ENCODE assay signal across 11 cellular contexts in the genomic region with DNA sequence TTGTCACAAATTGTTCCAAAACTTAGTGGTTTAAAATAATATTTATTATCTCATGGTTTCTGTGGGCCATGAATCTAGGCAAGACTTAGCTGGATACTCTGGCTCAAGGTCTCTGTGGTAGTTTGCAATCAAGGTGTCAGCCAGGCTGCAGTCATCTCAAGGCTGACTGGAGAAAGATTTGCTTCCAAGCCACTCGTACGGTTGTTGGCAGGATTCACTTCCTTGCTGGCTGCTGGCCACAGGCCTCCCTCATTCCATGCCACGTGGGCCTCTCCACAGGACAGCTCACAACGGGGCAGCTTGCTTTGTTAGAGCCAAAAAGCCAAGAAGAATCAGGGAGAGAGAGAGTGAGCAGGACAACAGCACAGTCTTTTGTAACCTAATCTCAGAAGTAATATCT.
DNase-seq lines count a peak whose midpoint lies in the region; ATAC-seq, FAIRE-seq and TF ChIP-seq lines count a peak whose summit lies in the region.
"Had no signal": no experiment of that assay in that cellular context is flagged by ENCODE, and none has a peak within 500 bp of the region (broad histone marks: within the 10 kb centered on the region; RNA-seq: fewer than 3 reads in every experiment).

No MANE protein-coding gene starts in this region.

- H3K4me3 Mint-ChIP-seq in CD8-positive, alpha-beta T cell = no peak overlapping the region

- no peaks in the 10 kb centered on the region for H3K9me3 ChIP-seq in HepG2 (ENCODE audit: low read length)
- no peaks in the 10 kb centered on the region for H3K9me3 ChIP-seq in uterus
- H3K9me3 ChIP-seq in CD8-positive, alpha-beta T cell (ENCODE audit: low read length) = no peaks in the 10 kb centered on the region

- TF ChIP-seq CTCF in bronchial epithelial cell (IDR thresholded peaks at IDR 0.05; ENCODE audit: insufficient read depth, low read length, severe bottlenecking) = no peak
- no peak for TF ChIP-seq CTCF in HepG2 (CRISPR knock-in tag; IDR thresholded peaks at IDR 0.05)
- no peak for TF ChIP-seq CTCF in uterus (IDR thresholded peaks at IDR 0.05)
- TF ChIP-seq CTCF in CD8-positive, alpha-beta T cell (IDR thresholded peaks at IDR 0.05) = no peak

- no peak overlapping the region for H3K4me2 ChIP-seq in HepG2 (ENCODE audit: low read depth, low read length)

- ATAC-seq in HepG2 = no peak
- ATAC-seq in CD8-positive, alpha-beta T cell = no peak

- H3K4me1 ChIP-seq in HepG2 (ENCODE audit: insufficient read depth, low read length) (peaks cover 7% of the 10 kb centered on the region; the same call in 1 of the 2 replicates), uterus (no peaks in the 10 kb centered on the region)
- H3K4me1 ChIP-seq in CD8-positive, alpha-beta T cell (ENCODE audit: insufficient read depth, low read length) = no peaks in the 10 kb centered on the region

- 0 out of 2 replicates have a peak, but pooled peaks cover 7% of the 10 kb centered on the region for H4K20me1 ChIP-seq in HepG2 (ENCODE audit: insufficient read depth, low read length)

- H3K79me2 ChIP-seq in HepG2 (ENCODE audit: insufficient read depth, low read length) = peaks cover 42% of the 10 kb centered on the region

- no peaks in the 10 kb centered on the region for H3K36me3 Mint-ChIP-seq in CD8-positive, alpha-beta T cell

- TF ChIP-seq RAD21 in HepG2 (CRISPR knock-in tag; IDR thresholded peaks at IDR 0.05) = no peak

- in situ Hi-C loops in HepG2 (cut with HindIII; ENCODE audit: extremely low pct_ligation_motif_present, low pct_unique_long_range_greater_than_20kb) = no loop called here

- H3K27me3 Mint-ChIP-seq in CD8-positive, alpha-beta T cell (ENCODE audit: low read depth) = peaks cover 6% of the 10 kb centered on the region

- no TSS peak for BruUV-seq in HepG2 (replicated peaks; lab: Mats Ljungman, UMichigan)

- TF ChIP-seq POLR2A in HepG2 (IDR thresholded peaks at IDR 0.05; ENCODE audit: insufficient read depth in 1 of 2, low read depth in 2 of 2, low read length in 2 of 2) (no peak), uterus (IDR thresholded peaks at IDR 0.05) (no peak)

- WGBS in HepG2 (ENCODE audit: low lambda C conversion rate) = 93% methylated on average over 4 of the region's 4 CpGs

- H3K27ac Mint-ChIP-seq in CD8-positive, alpha-beta T cell = no peak overlapping the region

- FAIRE-seq in bronchial epithelial cell (lab: Jason Lieb, UNC) = peak; percentile 18
- FAIRE-seq in HepG2 (lab: Jason Lieb, UNC) = no peak

- H3K36me3 ChIP-seq in bronchial epithelial cell (ENCODE audit: control insufficient read depth, insufficient read depth, low read length) (peaks cover 5% of the 10 kb centered on the region), HepG2 (replicated peaks in 1 of 2; ENCODE audit: control insufficient read depth in 1 of 2, insufficient read depth in 2 of 2, low read length in 2 of 2) (peaks cover 15 to 31% of the 10 kb centered on the region in 2 experiments), uterus (no peaks in the 10 kb centered on the region)
- no peaks in the 10 kb centered on the region for H3K36me3 ChIP-seq in CD8-positive, alpha-beta T cell (ENCODE audit: insufficient read depth, low read length)

- POLR2A ChIA-PET in HepG2 (lab: Yijun Ruan, JAX) = no interaction called here
- POLR2A ChIA-PET in CD8-positive, alpha-beta T cell (lab: Charles Lee) = no interaction called here

- intact Hi-C loops in HepG2 (cut with micrococcal nuclease; ENCODE audit: unreplicated experiment) = no loop called here
- intact Hi-C loops in uterus (cut with DNase I; ENCODE audit: low total_unique reads) = no loop called here
- intact Hi-C loops in CD8-positive, alpha-beta T cell (cut with DNase I, micrococcal nuclease) = no loop called here

- TF ChIP-seq EP300 in HepG2 (IDR thresholded peaks at IDR 0.05; ENCODE audit: low read depth in 2 of 2, low read length in 2 of 2) = no peak
- no peak for TF ChIP-seq EP300 in HepG2 (CRISPR knock-in tag; IDR thresholded peaks at IDR 0.05; ENCODE audit: borderline replicate concordance)

- H3K4me3 ChIP-seq in bronchial epithelial cell (ENCODE audit: low read depth, low read length) = no peak overlapping the region
- no peak overlapping the region for H3K4me3 ChIP-seq in HepG2 (replicated peaks in 1 of 3; ENCODE audit: insufficient read depth in 1 of 3, low read depth in 2 of 3, low read length in 3 of 3)
- no peak overlapping the region for H3K4me3 ChIP-seq in uterus
- H3K4me3 ChIP-seq in CD8-positive, alpha-beta T cell (ENCODE audit: low read depth, low read length) = no peak overlapping the region

- no peaks in the 10 kb centered on the region for H3K27me3 ChIP-seq in bronchial epithelial cell (ENCODE audit: control insufficient read depth, insufficient read depth, low read length)
- H3K27me3 ChIP-seq in HepG2 (ENCODE audit: control insufficient read depth in 1 of 2, insufficient read depth in 2 of 2, low read length in 2 of 2) = no peaks in the 10 kb centered on the region
- no peaks in the 10 kb centered on the region for H3K27me3 ChIP-seq in uterus
- no peaks in the 10 kb centered on the region for H3K27me3 ChIP-seq in CD8-positive, alpha-beta T cell (ENCODE audit: insufficient read depth, low read length)

- H3K9ac ChIP-seq in HepG2 (ENCODE audit: insufficient read depth, low read depth, low read length) = no peak overlapping the region

- DNase-seq in DMS 273 (lab: John Stamatoyannopoulos, UW; ENCODE audit: unreplicated experiment) (peak; percentile 53), DMS 273 treated with DMSO at 0.1 percent for 48 hours (lab: John Stamatoyannopoulos, UW) (no peak), bronchial epithelial cell (ENCODE audit: low read depth) (peak; percentile 90), HepG2 (ENCODE audit: low spot score) (no peak), uterus (peak; percentile 17 to 25), NCI-H2227 treated with DMSO at 0.1 percent for 48 hours (lab: John Stamatoyannopoulos, UW) (no peak), hippocampal formation (lab: John Stamatoyannopoulos, UW) (no peak)
- DNase-seq in CD8-positive, alpha-beta T cell = no peak
- DNase-seq: activated CD8-positive, alpha-beta memory T cell treated with anti-CD3 and anti-CD28 coated beads, Interleukin-2, amount 50 U/mL, for 48 hours had no signal

- H2AFZ ChIP-seq in HepG2 (ENCODE audit: low read length) = no peak overlapping the region

- no peaks in the 10 kb centered on the region for H3K4me1 Mint-ChIP-seq in CD8-positive, alpha-beta T cell (ENCODE audit: low read depth)

- H3K27ac ChIP-seq in HepG2 (ENCODE audit: extremely low read length, insufficient read depth, low read length) (no peak overlapping the region), uterus (no peak overlapping the region)
- H3K27ac ChIP-seq in CD8-positive, alpha-beta T cell (ENCODE audit: low read depth, low read length) = no peak overlapping the region
- H3K27ac ChIP-seq: 22Rv1, HL-60 had no signal

- CTCF ChIA-PET in HepG2 (lab: Yijun Ruan, JAX; ENCODE audit: low intra/inter-chr PET ratio, low total read pairs) = no interaction called here
- CTCF ChIA-PET in CD8-positive, alpha-beta T cell (lab: Charles Lee) = no interaction called here

- no peaks in the 10 kb centered on the region for H3K9me3 Mint-ChIP-seq in CD8-positive, alpha-beta T cell

TF ChIP-seq in HepG2, 621 proteins besides CTCF, POLR2A, EP300 and RAD21:
- TF ChIP-seq ATRX (CRISPR knock-in tag; IDR thresholded peaks at IDR 0.05; ENCODE audit: borderline replicate concordance) (no peak), ZNF543 (CRISPR knock-in tag; IDR thresholded peaks at IDR 0.05) (peak; percentile 60; the same call in 1 of the 2 replicates)
- TF ChIP-seq, protein P1, sequence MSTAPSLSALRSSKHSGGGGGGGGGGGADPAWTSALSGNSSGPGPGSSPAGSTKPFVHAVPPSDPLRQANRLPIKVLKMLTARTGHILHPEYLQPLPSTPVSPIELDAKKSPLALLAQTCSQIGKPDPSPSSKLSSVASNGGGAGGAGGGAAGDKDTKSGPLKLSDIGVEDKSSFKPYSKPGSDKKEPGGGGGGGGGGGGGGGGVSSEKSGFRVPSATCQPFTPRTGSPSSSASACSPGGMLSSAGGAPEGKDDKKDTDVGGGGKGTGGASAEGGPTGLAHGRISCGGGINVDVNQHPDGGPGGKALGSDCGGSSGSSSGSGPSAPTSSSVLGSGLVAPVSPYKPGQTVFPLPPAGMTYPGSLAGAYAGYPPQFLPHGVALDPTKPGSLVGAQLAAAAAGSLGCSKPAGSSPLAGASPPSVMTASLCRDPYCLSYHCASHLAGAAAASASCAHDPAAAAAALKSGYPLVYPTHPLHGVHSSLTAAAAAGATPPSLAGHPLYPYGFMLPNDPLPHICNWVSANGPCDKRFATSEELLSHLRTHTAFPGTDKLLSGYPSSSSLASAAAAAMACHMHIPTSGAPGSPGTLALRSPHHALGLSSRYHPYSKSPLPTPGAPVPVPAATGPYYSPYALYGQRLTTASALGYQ (CRISPR knock-in tag; IDR thresholded peaks at IDR 0.05) = no peak

Comparison
In these comparisons a context has a peak if more than half of its experiments do, and no peak if none do; other contexts are left out.
1. DNase-seq: peak in DMS 273 (single experiment), bronchial epithelial cell (single experiment) and uterus (2 of 2); none in DMS 273 treated with DMSO at 0.1 percent for 48 hours (single experiment), HepG2 (single experiment), NCI-H2227 treated with DMSO at 0.1 percent for 48 hours (single experiment), CD8-positive, alpha-beta T cell (0 of 7) and hippocampal formation (0 of 2).